In genomic region chr10:72981028-72981881, GRCh38 we compare ENCODE assay signal across 1 cellular context.
A peak's percentile ranks its signal among the peaks of the same experiment; 100 is the strongest.
TF ChIP-seq lines count a peak whose summit lies in the region.

No MANE protein-coding gene starts in this region.

TF ChIP-seq in HepG2, 621 proteins besides CTCF, POLR2A, EP300 and RAD21:
- TF ChIP-seq PAF1 (CRISPR knock-in tag; IDR thresholded peaks at IDR 0.05) (0 out of 2 replicates have a peak, but pooled peaks have one; percentile 12), RFX5 (IDR thresholded peaks at IDR 0.05; ENCODE audit: low read depth, low read length) (no peak), ZNF160 (CRISPR knock-in tag; IDR thresholded peaks at IDR 0.05) (no peak)
